ENCODE assay signal across 17 cellular contexts in the genomic region with DNA sequence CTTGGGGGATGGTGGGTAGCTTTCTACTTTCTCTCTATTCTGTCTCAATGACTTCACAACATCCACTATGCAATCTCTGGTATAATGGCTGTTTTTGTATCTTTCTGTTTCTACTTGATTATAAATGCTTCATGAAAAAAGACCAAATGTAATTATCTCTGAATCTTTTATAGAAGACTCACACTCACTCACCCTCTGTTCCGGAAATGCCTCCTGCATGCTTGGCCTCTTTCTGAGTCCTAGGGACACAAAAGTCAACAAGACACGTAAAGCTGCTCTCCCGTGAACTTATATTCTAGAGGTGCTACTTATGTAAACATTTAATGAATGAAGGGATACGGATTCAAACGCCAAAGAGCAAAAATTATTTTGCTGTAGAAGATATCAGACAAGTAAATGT.
"Had no signal": no experiment of that assay in that cellular context is flagged by ENCODE, and none has a peak within 500 bp of the region (broad histone marks: within the 10 kb centered on the region; RNA-seq: fewer than 3 reads in every experiment).

No MANE protein-coding gene starts in this region.

- H3K27me3 ChIP-seq: body of pancreas, tibial nerve, uterus had no signal

- H3K4me1 ChIP-seq: body of pancreas, tibial nerve, uterus had no signal

- ATAC-seq: activated naive CD4-positive, alpha-beta T cell treated with anti-CD3 and anti-CD28 coated beads, Interleukin-2, amount 50 U/mL, for 72 hours; activated T-cell treated with anti-CD3 and anti-CD28 coated beads, Interleukin-2, amount 50 U/mL, for 72 hours; body of pancreas; left colon; stimulated activated effector memory CD8-positive, alpha-beta T cell treated with anti-CD3 and anti-CD28 coated beads, Interleukin-12 subunit alpha, Interleukin-12 subunit beta, amount 100 ng/mL, for 72 hours had no signal

- H3K4me3 Mint-ChIP-seq: activated CD4-positive, alpha-beta T cell treated with anti-CD3 and anti-CD28 coated beads, Interleukin-2, amount 10 ng/mL, durations not matched to agents 7 days and 5 days; activated T-cell treated with anti-CD3 and anti-CD28 coated beads, Interleukin-2, amount 50 U/mL, for 72 hours; central memory CD8-positive, alpha-beta T cell; neural crest cell; stimulated activated effector memory CD8-positive, alpha-beta T cell treated with anti-CD3 and anti-CD28 coated beads, Interleukin-12 subunit alpha, Interleukin-12 subunit beta, amount 100 ng/mL, for 72 hours had no signal

- H3K27ac Mint-ChIP-seq: activated CD4-positive, alpha-beta T cell treated with anti-CD3 and anti-CD28 coated beads, Interleukin-2, amount 10 ng/mL, durations not matched to agents 7 days and 5 days; activated naive CD4-positive, alpha-beta T cell treated with anti-CD3 and anti-CD28 coated beads, Interleukin-2, amount 50 U/mL, for 72 hours; activated T-cell treated with anti-CD3 and anti-CD28 coated beads, Interleukin-2, amount 50 U/mL, for 72 hours; stimulated activated effector memory CD8-positive, alpha-beta T cell treated with anti-CD3 and anti-CD28 coated beads, Interleukin-12 subunit alpha, Interleukin-12 subunit beta, amount 100 ng/mL, for 72 hours had no signal

- H3K27ac ChIP-seq: body of pancreas, tibial nerve, uterus had no signal

- H3K27me3 Mint-ChIP-seq: activated CD4-positive, alpha-beta T cell treated with anti-CD3 and anti-CD28 coated beads, Interleukin-2, amount 10 ng/mL, durations not matched to agents 7 days and 5 days; central memory CD8-positive, alpha-beta T cell had no signal

- H3K9me3 ChIP-seq: body of pancreas, tibial nerve, uterus had no signal

- H3K36me3 ChIP-seq: tibial nerve, uterus had no signal

- DNase-seq: activated CD4-positive, alpha-beta T cell treated with anti-CD3 and anti-CD28 coated beads, Interleukin-2, amount 10 ng/mL, durations not matched to agents 7 days and 5 days; activated CD4-positive, CD25-positive, alpha-beta regulatory T cell; activated CD8-positive, alpha-beta memory T cell treated with anti-CD3 and anti-CD28 coated beads, Interleukin-2, amount 50 U/mL, for 48 hours; activated gamma-delta T cell; activated T-cell treated with anti-CD3 and anti-CD28 coated beads, Interleukin-2, amount 50 U/mL, for 72 hours; body of pancreas; cortex of kidney; effector CD8-positive, alpha-beta T cell; left colon; midbrain; retina; uterus had no signal

- H3K36me3 Mint-ChIP-seq: stimulated activated effector memory CD8-positive, alpha-beta T cell treated with anti-CD3 and anti-CD28 coated beads, Interleukin-12 subunit alpha, Interleukin-12 subunit beta, amount 100 ng/mL, for 72 hours had no signal

- H3K4me1 Mint-ChIP-seq: activated CD4-positive, alpha-beta T cell treated with anti-CD3 and anti-CD28 coated beads, Interleukin-2, amount 10 ng/mL, durations not matched to agents 7 days and 5 days; central memory CD8-positive, alpha-beta T cell; stimulated activated effector memory CD8-positive, alpha-beta T cell treated with anti-CD3 and anti-CD28 coated beads, Interleukin-12 subunit alpha, Interleukin-12 subunit beta, amount 100 ng/mL, for 72 hours had no signal

- H3K4me3 ChIP-seq: body of pancreas, tibial nerve, uterus had no signal
